In the genomic region with DNA sequence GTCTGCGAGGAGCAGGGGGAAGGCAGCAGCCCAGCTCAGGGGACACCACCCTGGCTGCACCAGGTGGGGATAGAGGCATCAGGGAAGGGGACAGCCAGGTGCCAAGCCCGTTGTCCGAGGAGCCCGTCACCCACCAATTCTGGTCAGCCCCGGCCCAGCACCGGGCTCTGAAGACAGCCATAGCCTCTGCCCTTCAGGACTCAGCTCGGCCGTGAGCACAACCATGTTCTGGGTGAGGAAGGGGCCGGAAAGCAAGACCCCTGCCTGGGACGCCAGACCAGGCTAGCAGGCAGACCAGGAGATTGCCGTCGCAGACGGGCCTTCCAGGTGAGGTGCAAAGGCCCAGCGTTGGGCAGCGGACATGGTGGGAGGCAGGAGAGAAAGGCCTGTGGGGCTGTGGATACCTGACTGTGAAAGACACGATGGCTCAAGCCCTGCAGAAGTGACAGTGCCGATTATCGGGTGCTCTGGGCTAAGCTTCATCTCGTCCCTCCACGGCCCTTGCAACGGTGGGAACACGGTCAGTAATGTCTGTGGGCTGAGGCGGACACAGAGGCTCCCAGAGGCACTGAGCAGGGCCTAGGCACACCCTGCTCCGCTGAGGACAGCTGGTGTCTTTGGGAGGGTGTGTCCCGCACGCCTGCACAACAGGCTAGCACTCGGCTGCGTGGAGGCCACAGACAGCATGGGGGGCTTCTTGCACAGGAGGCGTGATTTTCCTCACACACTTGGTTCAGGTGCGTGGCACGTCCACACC, we compare ENCODE assay signal across 1 cellular context.
TF ChIP-seq lines count a peak whose summit lies in the region.

No MANE protein-coding gene starts in this region.

TF ChIP-seq in H1, 55 proteins besides CTCF, POLR2A, EP300 and RAD21:
- TF ChIP-seq CREB1 (IDR thresholded peaks at IDR 0.05) (no peak), CHD7 (IDR thresholded peaks at IDR 0.05; ENCODE audit: insufficient replicate concordance, low read length) (no peak), JUND (IDR thresholded peaks at IDR 0.05; ENCODE audit: low read length) (no peak), RXRA (IDR thresholded peaks at IDR 0.05; ENCODE audit: insufficient read depth, low read depth, low read length) (no peak), CHD1 (IDR thresholded peaks at IDR 0.05; ENCODE audit: low read depth, low read length) (no peak), MAFK (IDR thresholded peaks at IDR 0.05; ENCODE audit: low read depth, low read length) (no peak), HDAC2 (IDR thresholded peaks at IDR 0.05; ENCODE audit: borderline replicate concordance in 1 of 2, low read depth in 2 of 2, low read length in 2 of 2) (no peak), BRCA1 (IDR thresholded peaks at IDR 0.05; ENCODE audit: low read depth, low read length) (no peak), RNF2 (IDR thresholded peaks at IDR 0.05; ENCODE audit: borderline replicate concordance, low read depth, low read length, missing control alignments, poor library complexity, severe bottlenecking) (no peak), KDM1A (IDR thresholded peaks at IDR 0.05; ENCODE audit: borderline replicate concordance, low read length) (no peak), TCF12 (IDR thresholded peaks at IDR 0.05; ENCODE audit: low read depth, low read length) (no peak), BCL11A (IDR thresholded peaks at IDR 0.05; ENCODE audit: low read depth in 2 of 2, low read length in 2 of 2) (no peak), POU5F1 (IDR thresholded peaks at IDR 0.05; ENCODE audit: low read depth, low read length) (no peak), MAX (IDR thresholded peaks at IDR 0.05) (no peak), SIX5 (IDR thresholded peaks at IDR 0.05; ENCODE audit: low read depth, low read length) (no peak), GTF2F1 (IDR thresholded peaks at IDR 0.05; ENCODE audit: borderline replicate concordance, low read depth, low read length) (no peak), SP1 (IDR thresholded peaks at IDR 0.05; ENCODE audit: low read depth, low read length) (no peak)
- TF ChIP-seq, protein P1, sequence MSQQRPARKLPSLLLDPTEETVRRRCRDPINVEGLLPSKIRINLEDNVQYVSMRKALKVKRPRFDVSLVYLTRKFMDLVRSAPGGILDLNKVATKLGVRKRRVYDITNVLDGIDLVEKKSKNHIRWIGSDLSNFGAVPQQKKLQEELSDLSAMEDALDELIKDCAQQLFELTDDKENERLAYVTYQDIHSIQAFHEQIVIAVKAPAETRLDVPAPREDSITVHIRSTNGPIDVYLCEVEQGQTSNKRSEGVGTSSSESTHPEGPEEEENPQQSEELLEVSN (IDR thresholded peaks at IDR 0.05): no peak
- TF ChIP-seq, protein P2, sequence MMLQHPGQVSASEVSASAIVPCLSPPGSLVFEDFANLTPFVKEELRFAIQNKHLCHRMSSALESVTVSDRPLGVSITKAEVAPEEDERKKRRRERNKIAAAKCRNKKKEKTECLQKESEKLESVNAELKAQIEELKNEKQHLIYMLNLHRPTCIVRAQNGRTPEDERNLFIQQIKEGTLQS (IDR thresholded peaks at IDR 0.05; ENCODE audit: insufficient read depth, low read depth, low read length): no peak
